Comparison of ENCODE assay signal across 21 cellular contexts in genomic region chrX:23557070-23557469, GRCh38.
DNase-seq lines count a peak whose midpoint lies in the region; ATAC-seq lines count a peak whose summit lies in the region.
"Had no signal": no experiment of that assay in that cellular context is flagged by ENCODE, and none has a peak within 500 bp of the region (broad histone marks: within the 10 kb centered on the region; RNA-seq: fewer than 3 reads in every experiment).

No MANE protein-coding gene starts in this region.

- H2AFZ ChIP-seq in trophoblast cell (ENCODE audit: insufficient read depth, low read length, poor library complexity): no peak overlapping the region

- H4K91ac ChIP-seq in trophoblast cell (ENCODE audit: low read depth, low read length): no peak overlapping the region

- no peak overlapping the region for H3K27ac ChIP-seq in trophoblast cell (ENCODE audit: low read depth, low read length)
- H3K27ac ChIP-seq: stomach had no signal

- in situ Hi-C loops in SK-MEL-5 (cut with HindIII; ENCODE audit: low pct_unique_long_range_greater_than_20kb, low sequenced_read_pairs): no loop called here

- no peak overlapping the region for H3K23ac ChIP-seq in trophoblast cell (ENCODE audit: low read length)

- peak; percentile 68 for ATAC-seq in GM21526 (IDR thresholded peaks at IDR 0.05; ENCODE audit: low FRiP score, unreplicated experiment)
- no peak for ATAC-seq in GM18868 (IDR thresholded peaks at IDR 0.05; ENCODE audit: unreplicated experiment)
- ATAC-seq in activated CD4-positive, CD25-positive, alpha-beta regulatory T cell treated with anti-CD3 and anti-CD28 coated beads, Interleukin-2, amount 50 U/mL, for 24 hours: no peak
- ATAC-seq: effector memory CD8-positive, alpha-beta T cell; naive thymus-derived CD8-positive, alpha-beta T cell had no signal

- no peak overlapping the region for H2BK120ac ChIP-seq in trophoblast cell (ENCODE audit: insufficient read depth, low read length, poor library complexity)

- no peak overlapping the region for H3K14ac ChIP-seq in trophoblast cell (ENCODE audit: low read length)

- H3K79me2 ChIP-seq in trophoblast cell (ENCODE audit: control insufficient read depth, insufficient read depth, low read length, poor library complexity): no peaks in the 10 kb centered on the region

- no peak overlapping the region for H4K8ac ChIP-seq in trophoblast cell (ENCODE audit: low read depth, low read length)

- H4K12ac ChIP-seq in trophoblast cell (ENCODE audit: low read depth, low read length): no peak overlapping the region

- no peak overlapping the region for H3K4ac ChIP-seq in trophoblast cell (ENCODE audit: low read depth, low read length)

- H3K18ac ChIP-seq in trophoblast cell (ENCODE audit: low read length): no peak overlapping the region

- H3K4me3 ChIP-seq in trophoblast cell (ENCODE audit: low read depth, low read length): no peak overlapping the region
- H3K4me3 ChIP-seq: stomach had no signal

- no peaks in the 10 kb centered on the region for H3K79me1 ChIP-seq in trophoblast cell (ENCODE audit: low read length)

- no peaks in the 10 kb centered on the region for H3K27me3 ChIP-seq in trophoblast cell (ENCODE audit: insufficient read depth, low read length)
- H3K27me3 ChIP-seq: stomach had no signal

- no peak overlapping the region for H2BK12ac ChIP-seq in trophoblast cell (ENCODE audit: low read length)

- WGBS in trophoblast cell (ENCODE audit: extremely low coverage, insufficient coverage, insufficient read length): no CpG with 5 or more reads among the region's 5 CpGs

- H3K4me1 ChIP-seq in trophoblast cell (ENCODE audit: control insufficient read depth in 1 of 2, insufficient read depth in 2 of 2, low read length in 2 of 2): no peaks in the 10 kb centered on the region
- H3K4me1 ChIP-seq: stomach had no signal

- H3K9ac ChIP-seq in trophoblast cell (ENCODE audit: low read length): no peak overlapping the region

- H3K4me2 ChIP-seq in trophoblast cell (ENCODE audit: low read length): no peak overlapping the region

- H2AK5ac ChIP-seq in trophoblast cell (ENCODE audit: low read length): no peak overlapping the region

- DNase-seq in MV-4-11 (lab: John Stamatoyannopoulos, UW) (peak; percentile 94), SK-MEL-5 (ENCODE audit: low read depth, low spot score) (peak; percentile 10), trophoblast cell (peak; percentile 5 to 47), HCEC 1CT (no peak)
- DNase-seq: activated CD4-positive, alpha-beta T cell treated with anti-CD3 and anti-CD28 coated beads, Interleukin-2, amount 50 U/mL, for 4 hours; activated T-cell treated with anti-CD3 and anti-CD28 coated beads for 4 hours; anterior cingulate cortex; cerebellar nuclear complex; COR-L47; effector memory CD8-positive, alpha-beta T cell; EL; H7; islet precursor cell; KG1; naive thymus-derived CD8-positive, alpha-beta T cell; NCI-H69; stimulated activated CD4-positive, alpha-beta T cell treated with anti-CD3 and anti-CD28 coated beads, Interleukin-1b, Interleukin-23, amount 100 ng/mL, for 48 hours; stomach had no signal

- H3K9me3 ChIP-seq in trophoblast cell (ENCODE audit: insufficient read depth, low read depth, low read length): no peaks in the 10 kb centered on the region

- H2BK5ac ChIP-seq in trophoblast cell (ENCODE audit: low read depth, low read length, poor library complexity): no peak overlapping the region

- H3K36me3 ChIP-seq in trophoblast cell (ENCODE audit: control insufficient read depth in 1 of 2, insufficient read depth in 2 of 2, low read length in 2 of 2): no peaks in the 10 kb centered on the region
- H3K36me3 ChIP-seq: stomach had no signal
